Comparison of ENCODE assay signal across 20 cellular contexts in genomic region chr13:99376924-99377323, GRCh38.
A peak's percentile ranks its signal among the peaks of the same experiment; 100 is the strongest.
DNase-seq lines count a peak whose midpoint lies in the region; ATAC-seq and TF ChIP-seq lines count a peak whose summit lies in the region.
"Had no signal": no experiment of that assay in that cellular context is flagged by ENCODE, and none has a peak within 500 bp of the region (broad histone marks: within the 10 kb centered on the region; RNA-seq: fewer than 3 reads in every experiment).

No MANE protein-coding gene starts in this region.

- H3K27ac Mint-ChIP-seq in CD8-positive, alpha-beta memory T cell, result peak overlapping the region; percentile 63 to 99 (median 97)
- peak overlapping the region; percentile 93 for H3K27ac Mint-ChIP-seq in activated naive CD8-positive, alpha-beta T cell
- H3K27ac Mint-ChIP-seq: activated naive CD4-positive, alpha-beta T cell treated with anti-CD3 and anti-CD28 coated beads, Interleukin-2, amount 10 ng/mL, durations not matched to agents 7 days and 5 days; T-helper 1 cell treated with Interleukin-12 subunit alpha and Interleukin-12 subunit beta and Interleukin-4 antibody, amounts not matched to agents 30 μg/mL and 1 μg/mL, for 36 hours had no signal

- H3K4me1 ChIP-seq in BLaER1 treated with 17β-estradiol and CSF1 and Interleukin-3, amounts not matched to agents 10 nM and 100 nM, result peaks cover 49 to 82% (median 64%) of the 10 kb centered on the region in 10 experiments
- peaks cover 90% of the 10 kb centered on the region for H3K4me1 ChIP-seq in CD8-positive, alpha-beta memory T cell (ENCODE audit: insufficient read depth, low read length)
- H3K4me1 ChIP-seq: pancreas, vagina had no signal

- H3K4me3 ChIP-seq in BLaER1 treated with 17β-estradiol and CSF1 and Interleukin-3, amounts not matched to agents 10 nM and 100 nM, result no peak overlapping the region
- H3K4me3 ChIP-seq in CD8-positive, alpha-beta memory T cell (ENCODE audit: low read length), result no peak overlapping the region
- H3K4me3 ChIP-seq: pancreas, vagina had no signal

- CTCF ChIA-PET in CD8-positive, alpha-beta memory T cell (lab: Charles Lee), result interaction anchor here (1.1 to 5.8 kb wide), 3 partner anchors 11 to 100 kb away, joined by 3 to 26 read pairs (median 19); no protein-coding TSS in a partner anchor

- POLR2A ChIA-PET in CD8-positive, alpha-beta memory T cell (lab: Charles Lee), result no interaction called here

- peaks cover 84 to 98% (median 97%) of the 10 kb centered on the region in 3 donors for H3K4me1 Mint-ChIP-seq in CD8-positive, alpha-beta memory T cell
- peaks cover 94% of the 10 kb centered on the region for H3K4me1 Mint-ChIP-seq in activated naive CD8-positive, alpha-beta T cell (ENCODE audit: low read depth)

- DNase-seq in CD8-positive, alpha-beta memory T cell, result no peak
- DNase-seq in mesenteric fat pad (ENCODE audit: low spot score) (peak; percentile 49), NCI-H2227 (lab: John Stamatoyannopoulos, UW; ENCODE audit: unreplicated experiment) (no peak), NCI-H187 (lab: John Stamatoyannopoulos, UW) (no peak)
- DNase-seq: activated CD4-positive, CD25-positive, alpha-beta regulatory T cell; activated naive CD4-positive, alpha-beta T cell treated with anti-CD3 and anti-CD28 coated beads, Interleukin-2, amount 10 ng/mL, durations not matched to agents 7 days and 5 days; brain microvascular endothelial cell; foreskin melanocyte; IMR-90; left cardiac atrium; NCI-H1694; NCI-H510A treated with DMSO at 0.1 percent for 48 hours; pancreas; SHP77; stimulated activated CD4-positive, alpha-beta T cell treated with anti-CD3 and anti-CD28 coated beads, Interleukin-2, amount 100 ng/mL, for 24 hours had no signal

- H3K36me3 Mint-ChIP-seq in CD8-positive, alpha-beta memory T cell, result peaks cover 13 to 52% (median 34%) of the 10 kb centered on the region in 3 donors
- H3K36me3 Mint-ChIP-seq in activated naive CD8-positive, alpha-beta T cell, result peaks cover 32% of the 10 kb centered on the region

- no peak for TF ChIP-seq POLR2A in GM18505 (IDR thresholded peaks at IDR 0.05; ENCODE audit: borderline replicate concordance, extremely low read depth, insufficient read depth, insufficient read length)

- peak overlapping the region in 4 of 7 donors; percentile 18 to 57 (median 38) for H3K4me3 Mint-ChIP-seq in CD8-positive, alpha-beta memory T cell
- H3K4me3 Mint-ChIP-seq in activated naive CD8-positive, alpha-beta T cell, result peak overlapping the region; percentile 51
- H3K4me3 Mint-ChIP-seq: activated naive CD4-positive, alpha-beta T cell treated with anti-CD3 and anti-CD28 coated beads, Interleukin-2, amount 10 ng/mL, durations not matched to agents 7 days and 5 days; T-helper 1 cell treated with Interleukin-12 subunit alpha and Interleukin-12 subunit beta and Interleukin-4 antibody, amounts not matched to agents 30 μg/mL and 1 μg/mL, for 36 hours had no signal

- H3K9me3 ChIP-seq in BLaER1 treated with 17β-estradiol and CSF1 and Interleukin-3, amounts not matched to agents 10 nM and 100 nM (replicated peaks in 1 of 11), result peaks cover 0 to 5% (median 0%) of the 10 kb centered on the region in 11 experiments; a peak in 4 of 22 replicates
- H3K9me3 ChIP-seq in CD8-positive, alpha-beta memory T cell (ENCODE audit: low read length), result no peaks in the 10 kb centered on the region
- H3K9me3 ChIP-seq: pancreas, vagina had no signal

- no peak overlapping the region for H3K9ac ChIP-seq in BLaER1 treated with 17β-estradiol and CSF1 and Interleukin-3, amounts not matched to agents 10 nM and 100 nM

- H3K4me2 ChIP-seq in BLaER1 treated with 17β-estradiol and CSF1 and Interleukin-3, amounts not matched to agents 10 nM and 100 nM, result peak overlapping the region in 10 of 11 experiments; percentile 71 to 93 (median 82); a peak in 17 of 22 replicates

- H3K27ac ChIP-seq in BLaER1 treated with 17β-estradiol and CSF1 and Interleukin-3, amounts not matched to agents 10 nM and 100 nM, result peak overlapping the region in 7 of 11 experiments; percentile 65 to 77 (median 71); a peak in 9 of 22 replicates
- no peak overlapping the region for H3K27ac ChIP-seq in CD8-positive, alpha-beta memory T cell (ENCODE audit: low read depth, low read length)
- H3K27ac ChIP-seq: brain microvascular endothelial cell, pancreas, vagina had no signal

- peaks cover 0 to 16% (median 4%) of the 10 kb centered on the region in 11 experiments; a peak in 8 of 22 replicates for H4K20me1 ChIP-seq in BLaER1 treated with 17β-estradiol and CSF1 and Interleukin-3, amounts not matched to agents 10 nM and 100 nM

- H3K36me3 ChIP-seq in BLaER1 treated with 17β-estradiol and CSF1 and Interleukin-3, amounts not matched to agents 10 nM and 100 nM, result peaks cover 36 to 77% (median 62%) of the 10 kb centered on the region in 11 experiments
- no peaks in the 10 kb centered on the region for H3K36me3 ChIP-seq in CD8-positive, alpha-beta memory T cell (ENCODE audit: insufficient read depth, low read length)
- H3K36me3 ChIP-seq: brain microvascular endothelial cell, pancreas, vagina had no signal

- peaks cover 0 to 4% of the 10 kb centered on the region in 2 donors for H3K27me3 Mint-ChIP-seq in CD8-positive, alpha-beta memory T cell
- H3K27me3 Mint-ChIP-seq in activated naive CD8-positive, alpha-beta T cell, result no peaks in the 10 kb centered on the region
- H3K27me3 Mint-ChIP-seq: activated naive CD4-positive, alpha-beta T cell treated with anti-CD3 and anti-CD28 coated beads, Interleukin-2, amount 10 ng/mL, durations not matched to agents 7 days and 5 days had no signal

- no peaks in the 10 kb centered on the region for H3K9me3 Mint-ChIP-seq in CD8-positive, alpha-beta memory T cell
- no peaks in the 10 kb centered on the region for H3K9me3 Mint-ChIP-seq in activated naive CD8-positive, alpha-beta T cell (ENCODE audit: low read depth)
- H3K9me3 Mint-ChIP-seq: activated naive CD4-positive, alpha-beta T cell treated with anti-CD3 and anti-CD28 coated beads, Interleukin-2, amount 10 ng/mL, durations not matched to agents 7 days and 5 days; T-helper 1 cell treated with Interleukin-12 subunit alpha and Interleukin-12 subunit beta and Interleukin-4 antibody, amounts not matched to agents 30 μg/mL and 1 μg/mL, for 36 hours had no signal

- no peak for ATAC-seq in GM18505 (IDR thresholded peaks at IDR 0.05; ENCODE audit: unreplicated experiment)

- no peaks in the 10 kb centered on the region for H3K27me3 ChIP-seq in BLaER1 treated with 17β-estradiol and CSF1 and Interleukin-3, amounts not matched to agents 10 nM and 100 nM
- no peaks in the 10 kb centered on the region for H3K27me3 ChIP-seq in CD8-positive, alpha-beta memory T cell (ENCODE audit: insufficient read depth, low read length, poor library complexity, severe bottlenecking)
- H3K27me3 ChIP-seq: brain microvascular endothelial cell, pancreas, vagina had no signal
